ENCODE assay signal across 10 cellular contexts in genomic region chr3:98359993-98360675, GRCh38. TPM values are rescaled to one million over a fixed set of nuclear protein-coding genes. Genes with fewer than 3 reads are reported as not detected.
DNase-seq lines count a peak whose midpoint lies in the region; ATAC-seq and TF ChIP-seq lines count a peak whose summit lies in the region.
"Had no signal": no experiment of that assay in that cellular context is flagged by ENCODE, and none has a peak within 500 bp of the region (broad histone marks: within the 10 kb centered on the region; RNA-seq: fewer than 3 reads in every experiment).

No MANE protein-coding gene starts in this region.

- no peak overlapping the region for H3K9ac ChIP-seq in endodermal cell (ENCODE audit: extremely low read depth, low read length, poor library complexity, severe bottlenecking)

- H3K36me3 ChIP-seq in endodermal cell (ENCODE audit: control insufficient read depth, insufficient read depth, low read length), result no peaks in the 10 kb centered on the region
- H3K36me3 ChIP-seq: left ventricle myocardium inferior had no signal

- no peak overlapping the region for H3K4me3 Mint-ChIP-seq in endodermal cell

- peak; percentile 85 for ATAC-seq in GM18502 (IDR thresholded peaks at IDR 0.05; ENCODE audit: poor library complexity, unreplicated experiment)
- peak; percentile 66 for ATAC-seq in GM21528 (IDR thresholded peaks at IDR 0.05; ENCODE audit: low FRiP score, unreplicated experiment)
- ATAC-seq in HG03565 (IDR thresholded peaks at IDR 0.05; ENCODE audit: unreplicated experiment), result peak; percentile 59
- no peak for ATAC-seq in Right ventricle myocardium superior (ENCODE audit: poor library complexity)
- ATAC-seq: SK-N-SH treated with all-trans-retinoic acid at 6 μM for 48 hours had no signal

- no peaks in the 10 kb centered on the region for H3K4me1 ChIP-seq in endodermal cell (ENCODE audit: control insufficient read depth, insufficient read depth, low read length)
- H3K4me1 ChIP-seq: left ventricle myocardium inferior had no signal

- H3K9me3 ChIP-seq in endodermal cell (ENCODE audit: control insufficient read depth, low read length), result no peaks in the 10 kb centered on the region

- WGBS in endodermal cell (ENCODE audit: insufficient coverage in 1 of 2, insufficient read length in 1 of 2), 2 experiments, result 29 to 64% methylated on average over 1 of the region's 1 CpG

- H3K27me3 Mint-ChIP-seq in endodermal cell (ENCODE audit: insufficient read depth), result no peaks in the 10 kb centered on the region

- peak; percentile 58 for TF ChIP-seq CTCF in endodermal cell (conservative IDR thresholded peaks at IDR 0.05)

- H3K4me3 ChIP-seq in endodermal cell (ENCODE audit: low read length), result no peak overlapping the region
- H3K4me3 ChIP-seq: left ventricle myocardium inferior had no signal

- no peaks in the 10 kb centered on the region for H3K27me3 ChIP-seq in endodermal cell (ENCODE audit: control insufficient read depth, insufficient read depth, low read length, poor library complexity, severe bottlenecking)

- H3K27ac Mint-ChIP-seq in endodermal cell, result no peak overlapping the region

- H3K27ac ChIP-seq in endodermal cell (ENCODE audit: low read depth, low read length), result no peak overlapping the region
- H3K27ac ChIP-seq: left ventricle myocardium inferior had no signal

- intact Hi-C loops in Right ventricle myocardium superior (cut with DNase I), result no loop called here

- DNase-seq in endodermal cell, result peak; percentile 60
- DNase-seq in Right ventricle myocardium superior, result no peak
- DNase-seq in AG20443 (ENCODE audit: low spot score), result no peak
- no peak for DNase-seq in Ammon's horn (ENCODE audit: low spot score)
- DNase-seq in DMS153 (lab: John Stamatoyannopoulos, UW), result no peak
- DNase-seq: left ventricle myocardium inferior had no signal

- H3K9me3 Mint-ChIP-seq in endodermal cell, result peaks cover 5% of the 10 kb centered on the region

- no peaks in the 10 kb centered on the region for H3K4me1 Mint-ChIP-seq in endodermal cell

- no peaks in the 10 kb centered on the region for H3K36me3 Mint-ChIP-seq in endodermal cell (ENCODE audit: low read depth)

RNA-seq across cellular contexts. Expression of gene OR5K4, which starts 6.5 kb away (rescaled TPM):
- total RNA-seq in endodermal cell, result not detected
- polyA plus RNA-seq in endodermal cell (2013, experiment 1 of 2), result not detected
- not detected for polyA plus RNA-seq in endodermal cell (2013, experiment 2 of 2)
- not detected for total RNA-seq in Right ventricle myocardium superior
- total RNA-seq: left ventricle myocardium inferior had no signal

RNA-seq across cellular contexts. Expression of gene OR5K3, which starts 30.3 kb away (rescaled TPM):
- total RNA-seq in endodermal cell, result not detected
- polyA plus RNA-seq in endodermal cell (2013, experiment 1 of 2), result not detected
- polyA plus RNA-seq in endodermal cell (2013, experiment 2 of 2), result not detected
- total RNA-seq in Right ventricle myocardium superior, result not detected
- total RNA-seq: left ventricle myocardium inferior had no signal
